In the genomic region with DNA sequence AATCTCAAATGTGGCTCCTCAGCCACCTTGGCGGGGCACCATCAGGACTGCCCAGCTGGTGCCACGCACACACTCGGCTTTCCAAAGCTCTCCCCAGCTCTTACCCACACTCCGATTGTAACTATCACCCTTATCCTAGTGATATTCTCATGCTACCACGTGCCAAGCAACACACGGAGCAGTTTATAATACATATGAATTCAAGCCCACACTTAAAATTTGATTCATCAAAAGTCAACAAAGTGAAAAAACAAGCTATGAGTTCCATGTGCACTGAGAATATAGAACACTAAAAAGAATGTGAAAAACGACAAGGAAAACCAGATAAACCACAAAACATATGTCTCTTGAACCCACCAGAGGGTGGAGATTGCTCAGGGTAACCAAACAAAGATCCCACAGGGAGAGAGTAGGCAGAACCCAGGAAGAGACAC, we compare ENCODE assay signal across 17 cellular contexts. TPM values are rescaled to one million over a fixed set of nuclear protein-coding genes. Genes with fewer than 3 reads are reported as not detected.
DNase-seq lines count a peak whose midpoint lies in the region; ATAC-seq and TF ChIP-seq lines count a peak whose summit lies in the region.
"Had no signal": no experiment of that assay in that cellular context is flagged by ENCODE, and none has a peak within 500 bp of the region (broad histone marks: within the 10 kb centered on the region; RNA-seq: fewer than 3 reads in every experiment).

No MANE protein-coding gene starts in this region.

- H3K9me2 ChIP-seq in GM23338 (ENCODE audit: insufficient read depth), result no peaks in the 10 kb centered on the region

- TF ChIP-seq CTCF in 22Rv1 (IDR thresholded peaks at IDR 0.05) (no peak), GM23338 (conservative IDR thresholded peaks at IDR 0.05; ENCODE audit: low read depth in 2 of 2) (no peak), lower lobe of right lung (IDR thresholded peaks at IDR 0.05) (no peak)

- DNase-seq in GM23338 (ENCODE audit: low spot score) (no peak), lower lobe of right lung (no peak), NCI-H226 (no peak), cerebellum (ENCODE audit: low spot score) (no peak), amygdala (lab: John Stamatoyannopoulos, UW) (no peak), NCI-H2081 treated with DMSO at 0.1 percent for 48 hours (lab: John Stamatoyannopoulos, UW) (no peak)
- DNase-seq: activated CD4-positive, CD25-positive, alpha-beta regulatory T cell treated with anti-CD3 and anti-CD28 coated beads, Interleukin-2, amount 50 U/mL, for 72 hours; NCI-H1417 treated with DMSO at 0.1 percent for 48 hours; NCI-H82; nephron progenitor cell; spleen had no signal

- no peaks in the 10 kb centered on the region for H3K9me3 ChIP-seq in lower lobe of right lung
- H3K9me3 ChIP-seq: spleen had no signal

- H3K4me2 ChIP-seq in GM23338, result no peak overlapping the region
- H3K4me2 ChIP-seq: PC-9 had no signal

- no peaks in the 10 kb centered on the region for H3F3A ChIP-seq in GM23338 (replicated peaks; ENCODE audit: low read depth)

- H3K4me1 Mint-ChIP-seq in GM23338, result peaks cover 15% of the 10 kb centered on the region

- H3K36me3 ChIP-seq in GM23338 (ENCODE audit: insufficient read depth) (no peaks in the 10 kb centered on the region), lower lobe of right lung (no peaks in the 10 kb centered on the region)
- H3K36me3 ChIP-seq: spleen had no signal

- H3K4me1 ChIP-seq in GM23338 (ENCODE audit: insufficient read depth) (peaks cover 7% of the 10 kb centered on the region), lower lobe of right lung (peaks cover 5% of the 10 kb centered on the region)
- H3K4me1 ChIP-seq: spleen had no signal

- no peak overlapping the region for H3K4me3 ChIP-seq in GM23338
- no peak overlapping the region for H3K4me3 ChIP-seq in lower lobe of right lung
- H3K4me3 ChIP-seq: PC-9, spleen had no signal

- H4K20me1 ChIP-seq in GM23338 (replicated peaks; ENCODE audit: insufficient read depth), result no peaks in the 10 kb centered on the region

- H3K27me3 Mint-ChIP-seq in GM23338 (ENCODE audit: insufficient read depth, low read depth, poor library complexity), result peaks cover 3% of the 10 kb centered on the region

- 0 out of 2 replicates have a peak overlapping the region, but pooled peaks have one; percentile 16 for H2AFZ ChIP-seq in GM23338
- H2AFZ ChIP-seq: PC-9 had no signal

- no peaks in the 10 kb centered on the region for H3K9me3 Mint-ChIP-seq in GM23338
- H3K9me3 Mint-ChIP-seq: activated T-helper 2 cell treated with anti-CD3 and anti-CD28 coated beads, Interferon-gamma antibody, Interleukin-2, Interleukin-4, amounts not matched to agents 10 μg/mL and 5 μg/mL and 100 μg/mL, durations not matched to agents 14 hours and 24 hours and 36 hours; nephron progenitor cell had no signal

- no peaks in the 10 kb centered on the region for H3K36me3 Mint-ChIP-seq in GM23338 (ENCODE audit: low read depth)
- H3K36me3 Mint-ChIP-seq: activated naive CD8-positive, alpha-beta T cell treated with anti-CD3 and anti-CD28 coated beads, Interleukin-2, amount 10 ng/mL, durations not matched to agents 7 days and 5 days had no signal

- H3K27ac ChIP-seq in 22Rv1, result 0 out of 2 replicates have a peak overlapping the region, but pooled peaks have one; percentile 13
- no peak overlapping the region for H3K27ac ChIP-seq in GM23338 (ENCODE audit: low read depth)
- peak overlapping the region; percentile 18 for H3K27ac ChIP-seq in lower lobe of right lung
- H3K27ac ChIP-seq: PC-9 had no signal

- no peak overlapping the region for H3K4me3 Mint-ChIP-seq in GM23338
- H3K4me3 Mint-ChIP-seq: activated naive CD8-positive, alpha-beta T cell treated with anti-CD3 and anti-CD28 coated beads, Interleukin-2, amount 10 ng/mL, durations not matched to agents 7 days and 5 days; nephron progenitor cell had no signal

- no peaks in the 10 kb centered on the region for H3K79me2 ChIP-seq in GM23338 (replicated peaks; ENCODE audit: insufficient read depth)

- intact Hi-C loops in lower lobe of right lung (cut with DNase I), result no loop called here

- no peak overlapping the region for H3K27ac Mint-ChIP-seq in GM23338
- H3K27ac Mint-ChIP-seq: activated naive CD8-positive, alpha-beta T cell treated with anti-CD3 and anti-CD28 coated beads, Interleukin-2, amount 10 ng/mL, durations not matched to agents 7 days and 5 days; activated T-helper 2 cell treated with anti-CD3 and anti-CD28 coated beads, Interferon-gamma antibody, Interleukin-2, Interleukin-4, amounts not matched to agents 10 μg/mL and 5 μg/mL and 100 μg/mL, durations not matched to agents 14 hours and 24 hours and 36 hours; nephron progenitor cell had no signal

- H3K27me3 ChIP-seq in GM23338 (ENCODE audit: insufficient read depth) (no peaks in the 10 kb centered on the region), lower lobe of right lung (ENCODE audit: low read depth) (no peaks in the 10 kb centered on the region)

- ATAC-seq in GM23338 (no peak), SK-N-SH treated with all-trans-retinoic acid at 6 μM for 48 hours (no peak), lower lobe of right lung (peak in 1 of 2 donors; percentile 19)

TF ChIP-seq in GM23338, 12 proteins besides CTCF, POLR2A, EP300 and RAD21 (continues in another document):
- no peak for TF ChIP-seq NANOG (IDR thresholded peaks at IDR 0.05; ENCODE audit: borderline replicate concordance)
- TF ChIP-seq ZNF114 (CRISPR knock-in tag; IDR thresholded peaks at IDR 0.05), result no peak
- TF ChIP-seq ZNF331 (CRISPR knock-in tag; IDR thresholded peaks at IDR 0.05; ENCODE audit: low read depth), result no peak
- no peak for TF ChIP-seq EZH2phosphoT487 (IDR thresholded peaks at IDR 0.05; ENCODE audit: unreplicated experiment)
- TF ChIP-seq EZH2 (IDR thresholded peaks at IDR 0.05; ENCODE audit: low read depth, unreplicated experiment), result no peak

TF ChIP-seq in SK-N-SH treated with all-trans-retinoic acid at 6 μM for 48 hours, 23 proteins besides CTCF, POLR2A, EP300 and RAD21:
- TF ChIP-seq CSDC2 (CRISPR knock-in tag; IDR thresholded peaks at IDR 0.05) (0 out of 2 replicates have a peak, but pooled peaks have one; percentile 26), OSR1 (CRISPR knock-in tag; IDR thresholded peaks at IDR 0.05) (no peak)

RNA-seq across cellular contexts. Expression of a gene that starts 31.6 kb away (rescaled TPM):
- total RNA-seq in GM23338 (2014; rRNA removed; shearing (Covaris generic)), result 0.24 and 0.35 TPM in 2 replicates
- 0.03 and 0.05 TPM in 2 replicates for polyA plus RNA-seq in GM23338 (2016; fragmentation: Nextera tagmentation; extraction: Ambion mirVana)
- total RNA-seq in lower lobe of right lung (2.1 TPM), cerebellum (36.1 TPM)
- total RNA-seq: PC-9, pulmonary artery endothelial cell had no signal

Comparison
In these comparisons a context has a peak if more than half of its experiments do, and no peak if none do; other contexts are left out.
1. RNA of a gene that starts 31.6 kb away (total RNA-seq): 36.1 TPM in cerebellum (single experiment); 2.1 TPM in lower lobe of right lung (single experiment) and 0.24 to 0.35 TPM in GM23338; every median in the first group is over 10 times any median in the second.